In genomic region chr2:44329343-44329742, GRCh38 we compare ENCODE assay signal across 18 cellular contexts. TPM values are rescaled to one million over a fixed set of nuclear protein-coding genes. Genes with fewer than 3 reads are reported as not detected.
DNase-seq lines count a peak whose midpoint lies in the region; ATAC-seq, FAIRE-seq and TF ChIP-seq lines count a peak whose summit lies in the region.
"Had no signal": no experiment of that assay in that cellular context is flagged by ENCODE, and none has a peak within 500 bp of the region (broad histone marks: within the 10 kb centered on the region; RNA-seq: fewer than 3 reads in every experiment).

No MANE protein-coding gene starts in this region.

- CTCF ChIA-PET in HepG2 (lab: Yijun Ruan, JAX; ENCODE audit: low intra/inter-chr PET ratio, low total read pairs): no interaction called here
- CTCF ChIA-PET in IMR-90 (lab: Yijun Ruan, JAX): no interaction called here
- CTCF ChIA-PET in K562 (lab: Yijun Ruan, JAX; ENCODE audit: low intra/inter-chr PET ratio): no interaction called here

- no peak overlapping the region for H2AK5ac ChIP-seq in IMR-90 (ENCODE audit: low read depth, low read length)

- no peak for TF ChIP-seq EP300 in HepG2 (IDR thresholded peaks at IDR 0.05; ENCODE audit: low read depth in 2 of 2, low read length in 2 of 2)
- TF ChIP-seq EP300 in HepG2 (CRISPR knock-in tag; IDR thresholded peaks at IDR 0.05; ENCODE audit: borderline replicate concordance): no peak
- TF ChIP-seq EP300 in K562 (IDR thresholded peaks at IDR 0.05; ENCODE audit: low read length): no peak

- no peak overlapping the region for H2BK20ac ChIP-seq in IMR-90 (ENCODE audit: low read depth, low read length)

- H2BK120ac ChIP-seq in IMR-90 (ENCODE audit: low read depth, low read length): no peak overlapping the region

- H3K79me1 ChIP-seq in IMR-90 (ENCODE audit: low read depth in 1 of 2, low read length in 2 of 2): no peaks in the 10 kb centered on the region; a peak in 2 of 4 replicates

- TF ChIP-seq RAD21 in HepG2 (CRISPR knock-in tag; IDR thresholded peaks at IDR 0.05): no peak
- TF ChIP-seq RAD21 in IMR-90 (IDR thresholded peaks at IDR 0.05; ENCODE audit: low read length): no peak
- no peak for TF ChIP-seq RAD21 in K562 (CRISPR knock-in tag; conservative IDR thresholded peaks at IDR 0.05 in 1 of 2, IDR thresholded peaks at IDR 0.05 in 1 of 2)

- H2AK9ac ChIP-seq in IMR-90 (replicated peaks; ENCODE audit: low read depth, low read length, poor library complexity): no peak overlapping the region

- in situ Hi-C loops in HepG2 (cut with HindIII; ENCODE audit: extremely low pct_ligation_motif_present, low pct_unique_long_range_greater_than_20kb) (no loop called here), IMR-90 (cut with MboI; ENCODE audit: low sequenced_read_pairs) (no loop called here), K562 (cut with MboI) (no loop called here)

- H3K4me3 ChIP-seq in HepG2 (replicated peaks in 1 of 3; ENCODE audit: insufficient read depth in 1 of 3, low read depth in 2 of 3, low read length in 3 of 3) (no peak overlapping the region), right lobe of liver (no peak overlapping the region), IMR-90 (ENCODE audit: insufficient read depth, low read depth, low read length) (no peak overlapping the region), K562 (no peak overlapping the region), parathyroid adenoma (ENCODE audit: low read depth, low read length) (no peak overlapping the region)
- H3K4me3 ChIP-seq: HAP-1 had no signal

- no peak overlapping the region for H3K14ac ChIP-seq in IMR-90 (replicated peaks; ENCODE audit: low read depth, low read length)

- H4K20me1 ChIP-seq in HepG2 (ENCODE audit: insufficient read depth, low read length): no peaks in the 10 kb centered on the region
- peaks cover 3% of the 10 kb centered on the region; the same call in 1 of the 2 replicates for H4K20me1 ChIP-seq in IMR-90 (ENCODE audit: insufficient read depth, low read length)
- no peaks in the 10 kb centered on the region for H4K20me1 ChIP-seq in K562 (replicated peaks; ENCODE audit: control insufficient read depth, insufficient read depth, low read length)

- H3K18ac ChIP-seq in IMR-90 (ENCODE audit: low read depth, low read length): no peak overlapping the region

- no peak overlapping the region for H4K91ac ChIP-seq in IMR-90 (ENCODE audit: insufficient read depth, low read depth, low read length)

- intact Hi-C loops in HepG2 (cut with micrococcal nuclease; ENCODE audit: unreplicated experiment) (no loop called here), right lobe of liver (cut with DNase I) (no loop called here), IMR-90 (cut with micrococcal nuclease) (no loop called here), K562 (cut with micrococcal nuclease) (no loop called here)

- H3K56ac ChIP-seq in IMR-90 (ENCODE audit: extremely low read depth, insufficient read depth, low read length): no peak overlapping the region

- H3K4me2 ChIP-seq in HepG2 (ENCODE audit: low read depth, low read length) (no peak overlapping the region), IMR-90 (ENCODE audit: low read depth, low read length) (no peak overlapping the region), K562 (ENCODE audit: insufficient read depth, low read length) (no peak overlapping the region), parathyroid adenoma (ENCODE audit: low read length) (peak overlapping the region; percentile 15)

- TF ChIP-seq CTCF in HepG2 (CRISPR knock-in tag; IDR thresholded peaks at IDR 0.05) (no peak), right lobe of liver (IDR thresholded peaks at IDR 0.05) (no peak), IMR-90 (conservative IDR thresholded peaks at IDR 0.05; ENCODE audit: low read depth, low read length) (no peak), K562 (IDR thresholded peaks at IDR 0.05 in 2 of 3, conservative IDR thresholded peaks at IDR 0.05 in 1 of 3; ENCODE audit: insufficient read depth in 2 of 3, low read depth in 1 of 3, low read length in 3 of 3) (no peak), parathyroid adenoma (IDR thresholded peaks at IDR 0.05) (no peak)

- H3K79me2 ChIP-seq in HepG2 (ENCODE audit: insufficient read depth, low read length) (no peaks in the 10 kb centered on the region), K562 (ENCODE audit: control insufficient read depth, insufficient read depth, low read length) (no peaks in the 10 kb centered on the region), parathyroid adenoma (no peaks in the 10 kb centered on the region)

- H3K9me3 ChIP-seq in HepG2 (ENCODE audit: low read length) (no peaks in the 10 kb centered on the region), right lobe of liver (no peaks in the 10 kb centered on the region), IMR-90 (ENCODE audit: control insufficient read depth, insufficient read depth, low read length) (no peaks in the 10 kb centered on the region), K562 (replicated peaks; ENCODE audit: control insufficient read depth, insufficient read depth, low read depth, low read length) (no peaks in the 10 kb centered on the region), parathyroid adenoma (ENCODE audit: control insufficient read depth, low read length) (no peaks in the 10 kb centered on the region)
- H3K9me3 ChIP-seq: BE2C, HAP-1 had no signal

- H4K8ac ChIP-seq in IMR-90 (ENCODE audit: low read depth in 2 of 2, low read length in 2 of 2): no peak overlapping the region

- H3K27ac ChIP-seq in HepG2 (ENCODE audit: extremely low read length, insufficient read depth, low read length): no peak overlapping the region
- H3K27ac ChIP-seq in right lobe of liver: no peak overlapping the region
- H3K27ac ChIP-seq in IMR-90 (ENCODE audit: insufficient read depth, low read length): no peak overlapping the region
- no peak overlapping the region for H3K27ac ChIP-seq in K562 (ENCODE audit: extremely low read depth, low read depth, low read length)
- H3K27ac ChIP-seq in parathyroid adenoma: no peak overlapping the region
- H3K27ac ChIP-seq: 22Rv1 had no signal

- H3K23ac ChIP-seq in IMR-90 (ENCODE audit: low read depth, low read length): no peak overlapping the region

- no peak overlapping the region for H2AFZ ChIP-seq in HepG2 (ENCODE audit: low read length)
- no peak overlapping the region for H2AFZ ChIP-seq in IMR-90 (replicated peaks; ENCODE audit: low read length, poor library complexity)
- no peak overlapping the region for H2AFZ ChIP-seq in K562 (ENCODE audit: low read depth, low read length)
- no peak overlapping the region for H2AFZ ChIP-seq in parathyroid adenoma

- POLR2A ChIA-PET in HepG2 (lab: Yijun Ruan, JAX): no interaction called here
- POLR2A ChIA-PET in IMR-90 (lab: Charles Lee; ENCODE audit: unreplicated experiment): no interaction called here
- POLR2A ChIA-PET in K562 (lab: Yijun Ruan, JAX): interaction anchor here (1.2 to 1.5 kb wide), 2 partner anchors 18 to 30 kb away, joined by 3 to 4 read pairs; no protein-coding TSS in a partner anchor

- ATAC-seq in HepG2 (no peak), right lobe of liver (no peak), IMR-90 (ENCODE audit: low read depth) (no peak), K562 (no peak)

- H3K9me1 ChIP-seq in IMR-90 (ENCODE audit: insufficient read depth, low read length): no peaks in the 10 kb centered on the region
- no peaks in the 10 kb centered on the region for H3K9me1 ChIP-seq in K562 (ENCODE audit: control insufficient read depth, insufficient read depth, low read length)

- H2BK5ac ChIP-seq in IMR-90 (ENCODE audit: low read depth, low read length, poor library complexity, severe bottlenecking): no peak overlapping the region

- no peak for FAIRE-seq in HepG2 (lab: Jason Lieb, UNC)
- FAIRE-seq in K562 (lab: Jason Lieb, UNC): no peak

- no peak for TF ChIP-seq POLR2A in HepG2 (IDR thresholded peaks at IDR 0.05; ENCODE audit: insufficient read depth in 1 of 2, low read depth in 2 of 2, low read length in 2 of 2)
- no peak for TF ChIP-seq POLR2A in right lobe of liver (IDR thresholded peaks at IDR 0.05)
- no peak for TF ChIP-seq POLR2A in IMR-90 (IDR thresholded peaks at IDR 0.05; ENCODE audit: low read depth, low read length)
- TF ChIP-seq POLR2A in K562 (conservative IDR thresholded peaks at IDR 0.05): no peak

- DNase-seq in HepG2 (ENCODE audit: low spot score) (no peak), right lobe of liver (no peak), IMR-90 (no peak), K562 (ENCODE audit: extremely low read depth in 1 of 4, low spot score in 3 of 4) (no peak), NCI-H748 treated with DMSO at 0.1 percent for 48 hours (lab: John Stamatoyannopoulos, UW) (no peak), retina (no peak), H4 (ENCODE audit: low spot score) (no peak)
- DNase-seq: BE2C; CD4-positive, alpha-beta memory T cell; DMS153; DMS79; GDM1; GOT3 had no signal

- BruUV-seq in HepG2 (replicated peaks; lab: Mats Ljungman, UMichigan) (no TSS peak), IMR-90 (replicated peaks; lab: Mats Ljungman, UMichigan) (no TSS peak), K562 (replicated peaks; lab: Mats Ljungman, UMichigan) (no TSS peak)

- no peak overlapping the region for H3K4ac ChIP-seq in IMR-90 (ENCODE audit: low read depth, low read length)

- H4K5ac ChIP-seq in IMR-90 (ENCODE audit: low read depth, low read length): no peak overlapping the region

- H3K4me1 ChIP-seq in HepG2 (ENCODE audit: insufficient read depth, low read length) (no peaks in the 10 kb centered on the region), right lobe of liver (peaks cover 0 to 2% (median 0%) of the 10 kb centered on the region in 4 donors), IMR-90 (ENCODE audit: control insufficient read depth, insufficient read depth, low read length) (peaks cover 14% of the 10 kb centered on the region), K562 (replicated peaks in 1 of 2; ENCODE audit: control insufficient read depth in 2 of 2, insufficient read depth in 2 of 2, low read length in 2 of 2) (peaks cover 4 to 7% of the 10 kb centered on the region in 2 experiments; a peak in 3 of 5 replicates), parathyroid adenoma (peaks cover 14% of the 10 kb centered on the region)
- H3K4me1 ChIP-seq: BE2C, HAP-1 had no signal

- dilution Hi-C loops in IMR-90 (cut with HindIII; ENCODE audit: low sequenced_read_pairs, unreplicated experiment): no loop called here

- no peak overlapping the region for H2BK15ac ChIP-seq in IMR-90 (ENCODE audit: low read depth, low read length)

- H3K36me3 ChIP-seq in HepG2 (replicated peaks in 1 of 2; ENCODE audit: control insufficient read depth in 1 of 2, insufficient read depth in 2 of 2, low read length in 2 of 2) (peaks cover 10 to 56% of the 10 kb centered on the region in 2 experiments), right lobe of liver (peaks cover 0 to 30% (median 0%) of the 10 kb centered on the region in 4 donors), IMR-90 (ENCODE audit: control insufficient read depth, insufficient read depth, low read length) (peaks cover 20% of the 10 kb centered on the region), K562 (ENCODE audit: control insufficient read depth, insufficient read depth, low read length) (peaks cover 52% of the 10 kb centered on the region), parathyroid adenoma (ENCODE audit: control insufficient read depth, insufficient read depth, low read length) (no peaks in the 10 kb centered on the region)

- H3K27me3 ChIP-seq in HepG2 (ENCODE audit: control insufficient read depth in 1 of 2, insufficient read depth in 2 of 2, low read length in 2 of 2) (no peaks in the 10 kb centered on the region), right lobe of liver (no peaks in the 10 kb centered on the region), IMR-90 (ENCODE audit: control insufficient read depth, insufficient read depth, low read length) (no peaks in the 10 kb centered on the region), K562 (ENCODE audit: control insufficient read depth in 2 of 2, insufficient read depth in 2 of 2, low read length in 2 of 2) (no peaks in the 10 kb centered on the region), parathyroid adenoma (ENCODE audit: control insufficient read depth, insufficient read depth, low read length) (no peaks in the 10 kb centered on the region)
- H3K27me3 ChIP-seq: BE2C had no signal

- 95% methylated on average over 2 of the region's 2 CpGs for WGBS in HepG2 (ENCODE audit: low lambda C conversion rate)
- 95% methylated on average over 2 of the region's 2 CpGs for WGBS in right lobe of liver (ENCODE audit: insufficient coverage, low coverage, low lambda C conversion rate, missing lambda C conversion rate)
- WGBS in IMR-90 (ENCODE audit: extremely low coverage in 2 of 2, insufficient read length in 1 of 2), 2 experiments: 100% methylated on average over 1 of the region's 2 CpGs; no CpG with 5 or more reads in 1 of the 2 experiments
- 86% methylated on average over 2 of the region's 2 CpGs for WGBS in K562 (ENCODE audit: insufficient coverage, low coverage, missing lambda C conversion rate)

- H3K9ac ChIP-seq in HepG2 (ENCODE audit: insufficient read depth, low read depth, low read length) (no peak overlapping the region), IMR-90 (ENCODE audit: low read depth, low read length) (no peak overlapping the region), K562 (ENCODE audit: insufficient read depth in 1 of 2, low read depth in 2 of 2, low read length in 2 of 2) (no peak overlapping the region), parathyroid adenoma (no peak overlapping the region)

RNA-seq across cellular contexts. Expression of gene PREPL, which starts 32.0 kb away (rescaled TPM):
- total RNA-seq in HepG2 (2016; rRNA removed; fragmentation: Illumina TruSeq; extraction: Trizol) (34.3 and 56.1 TPM in 2 replicates), right lobe of liver (10 to 100 TPM; 13.6 to 20.8 (median 19.6) TPM), IMR-90 (2012; rRNA removed) (39.6 and 59.2 TPM in 2 replicates), K562 (2014; rRNA removed) (19.7 and 24.1 TPM in 2 replicates), K562 (2014; rRNA removed; fragmentation: Illumina TruSeq; extraction: Trizol) (34.5 and 38.5 TPM in 2 replicates), K562 (2015; rRNA removed; fragmentation: Illumina TruSeq; extraction: Trizol) (25.3 and 26.9 TPM in 2 replicates), K562 (2021) (31.2 and 31.8 TPM in 2 replicates)
- 3.1 and 3.2 TPM in 2 replicates for total RNA-seq in HepG2 (2016; cell fraction: cytosol; rRNA removed; fragmentation: Illumina TruSeq; extraction: Trizol; ENCODE audit: low read depth)
- 33.6 and 53.1 TPM in 2 replicates for total RNA-seq in HepG2 (2016; cell fraction: insoluble cytoplasmic fraction; rRNA removed; fragmentation: Illumina TruSeq; extraction: Trizol)
- 8.3 and 10.0 TPM in 2 replicates for total RNA-seq in HepG2 (2016; cell fraction: membrane; rRNA removed; fragmentation: Illumina TruSeq; extraction: Trizol)
- 34.9 and 36.8 TPM in 2 replicates for total RNA-seq in HepG2 (2016; cell fraction: nucleus; rRNA removed; fragmentation: Illumina TruSeq; extraction: Trizol)
- polyA plus RNA-seq in HepG2 (2011; rRNA removed) (15.2 and 19.7 TPM in 2 replicates), IMR-90 (2012; rRNA removed) (22.8 and 27.6 TPM in 2 replicates), K562 (2011; rRNA removed) (48.0 and 58.9 TPM in 2 replicates), K562 (2014; fragmentation: Illumina TruSeq; extraction: Trizol) (32.5 and 42.4 TPM in 2 replicates), K562 (2014; fragmentation: Nextera tagmentation; extraction: Ambion mirVana) (10 to 100 TPM; 11.6 to 27.2 TPM), K562 (2014; rRNA removed) (24.3 and 26.7 TPM in 2 replicates)
- 5.9 and 10.5 TPM in 2 replicates for polyA plus RNA-seq in HepG2 (2011; cell fraction: cytosol; rRNA removed)
- polyA plus RNA-seq in HepG2 (2011; cell fraction: nucleus; rRNA removed): 11.8 and 17.5 TPM in 2 replicates
- polyA plus RNA-seq in HepG2 (2012): 17.9 and 21.6 TPM in 2 replicates
- polyA plus RNA-seq in HepG2 (2016; cell fraction: cytosol; fragmentation: Illumina TruSeq; extraction: Trizol; ENCODE audit: low read depth): 0.65 and 0.70 TPM in 2 replicates
- polyA plus RNA-seq in HepG2 (2016; cell fraction: insoluble cytoplasmic fraction; fragmentation: Illumina TruSeq; extraction: Trizol; ENCODE audit: low read depth): 40.9 and 42.7 TPM in 2 replicates
- polyA plus RNA-seq in HepG2 (2016; cell fraction: membrane; fragmentation: Illumina TruSeq; extraction: Trizol; ENCODE audit: low read depth): 2.1 and 2.8 TPM in 2 replicates
- 23.0 and 23.6 TPM in 2 replicates for polyA plus RNA-seq in HepG2 (2016; cell fraction: nucleus; fragmentation: Illumina TruSeq; extraction: Trizol; ENCODE audit: insufficient read depth, low read depth)
- polyA minus RNA-seq in HepG2 (2011; rRNA and poly(A)+ RNA removed; ENCODE audit: low replicate concordance): 17.1 and 20.9 TPM in 2 replicates
- polyA minus RNA-seq in HepG2 (2011; cell fraction: cytosol; rRNA and poly(A)+ RNA removed): 13.7 and 16.0 TPM in 2 replicates
- polyA minus RNA-seq in HepG2 (2011; cell fraction: nucleus; rRNA and poly(A)+ RNA removed): 54.3 and 66.9 TPM in 2 replicates
- 3.9 and 4.9 TPM in 2 replicates for polyA plus RNA-seq in IMR-90 (2012; cell fraction: cytosol; rRNA removed)
- 2.5 and 37.3 TPM in 2 replicates for polyA plus RNA-seq in IMR-90 (2012; cell fraction: nucleus; rRNA removed; ENCODE audit: low replicate concordance)
- total RNA-seq in K562 (2011; cell fraction: chromatin; rRNA removed; ENCODE audit: low replicate concordance): 31.9 and 111 TPM in 2 replicates
- total RNA-seq in K562 (2011; cell fraction: nucleolus; rRNA removed): 14.8 and 23.8 TPM in 2 replicates
- 47.1 and 80.1 TPM in 2 replicates for total RNA-seq in K562 (2011; cell fraction: nucleoplasm; rRNA removed)
- polyA plus RNA-seq in K562 (2011; cell fraction: cytosol; rRNA removed): 9.4 and 20.7 TPM in 2 replicates
- 40.9 and 70.4 TPM in 2 replicates for polyA plus RNA-seq in K562 (2011; cell fraction: nucleus; rRNA removed)
- 19.6 and 40.4 TPM in 2 replicates for polyA plus RNA-seq in K562 (2012)
- 59.9 and 61.1 TPM in 2 replicates for polyA minus RNA-seq in K562 (2011; rRNA and poly(A)+ RNA removed)
- 19.4 and 25.0 TPM in 2 replicates for polyA minus RNA-seq in K562 (2011; cell fraction: cytosol; rRNA and poly(A)+ RNA removed)
- polyA minus RNA-seq in K562 (2011; cell fraction: nucleus; rRNA and poly(A)+ RNA removed): 21.3 and 44.3 TPM in 2 replicates
- total RNA-seq in H4 (2014; rRNA removed; shearing (Covaris generic)): 27.2 and 31.1 TPM in 2 replicates

RNA-seq across cellular contexts. Expression of gene CAMKMT, which starts 32.4 kb away (rescaled TPM):
- total RNA-seq in HepG2 (2016; rRNA removed; fragmentation: Illumina TruSeq; extraction: Trizol) (15.3 and 20.8 TPM in 2 replicates), right lobe of liver (1 to 10 TPM; 2.0 to 7.4 (median 5.2) TPM), IMR-90 (2012; rRNA removed) (6.7 and 6.8 TPM in 2 replicates), K562 (2014; rRNA removed) (5.2 and 13.3 TPM in 2 replicates), K562 (2014; rRNA removed; fragmentation: Illumina TruSeq; extraction: Trizol) (9.7 and 10.0 TPM in 2 replicates), K562 (2015; rRNA removed; fragmentation: Illumina TruSeq; extraction: Trizol) (6.6 and 7.4 TPM in 2 replicates), K562 (2021) (8.5 and 8.8 TPM in 2 replicates)
- total RNA-seq in HepG2 (2016; cell fraction: cytosol; rRNA removed; fragmentation: Illumina TruSeq; extraction: Trizol; ENCODE audit: low read depth): 7.2 and 7.4 TPM in 2 replicates
- 16.8 and 17.7 TPM in 2 replicates for total RNA-seq in HepG2 (2016; cell fraction: insoluble cytoplasmic fraction; rRNA removed; fragmentation: Illumina TruSeq; extraction: Trizol)
- total RNA-seq in HepG2 (2016; cell fraction: membrane; rRNA removed; fragmentation: Illumina TruSeq; extraction: Trizol): 7.1 and 9.1 TPM in 2 replicates
- total RNA-seq in HepG2 (2016; cell fraction: nucleus; rRNA removed; fragmentation: Illumina TruSeq; extraction: Trizol): 33.5 and 39.9 TPM in 2 replicates
- polyA plus RNA-seq in HepG2 (2011; rRNA removed) (4.9 and 6.9 TPM in 2 replicates), IMR-90 (2012; rRNA removed) (3.7 and 4.4 TPM in 2 replicates), K562 (2011; rRNA removed) (8.7 and 15.3 TPM in 2 replicates), K562 (2014; fragmentation: Illumina TruSeq; extraction: Trizol) (7.6 and 8.8 TPM in 2 replicates), K562 (2014; fragmentation: Nextera tagmentation; extraction: Ambion mirVana) (1 to 10 TPM; 1.6 to 1.8 TPM), K562 (2014; rRNA removed) (7.3 and 8.6 TPM in 2 replicates)
- polyA plus RNA-seq in HepG2 (2011; cell fraction: cytosol; rRNA removed): 4.7 and 4.9 TPM in 2 replicates
- polyA plus RNA-seq in HepG2 (2011; cell fraction: nucleus; rRNA removed): 5.4 and 5.7 TPM in 2 replicates
- polyA plus RNA-seq in HepG2 (2012): 6.8 and 9.4 TPM in 2 replicates
- 3.3 and 4.4 TPM in 2 replicates for polyA plus RNA-seq in HepG2 (2016; cell fraction: cytosol; fragmentation: Illumina TruSeq; extraction: Trizol; ENCODE audit: low read depth)
- 22.6 and 23.5 TPM in 2 replicates for polyA plus RNA-seq in HepG2 (2016; cell fraction: insoluble cytoplasmic fraction; fragmentation: Illumina TruSeq; extraction: Trizol; ENCODE audit: low read depth)
- 6.3 and 7.0 TPM in 2 replicates for polyA plus RNA-seq in HepG2 (2016; cell fraction: membrane; fragmentation: Illumina TruSeq; extraction: Trizol; ENCODE audit: low read depth)
- polyA plus RNA-seq in HepG2 (2016; cell fraction: nucleus; fragmentation: Illumina TruSeq; extraction: Trizol; ENCODE audit: insufficient read depth, low read depth): 16.3 and 17.1 TPM in 2 replicates
- 6.4 and 7.6 TPM in 2 replicates for polyA minus RNA-seq in HepG2 (2011; rRNA and poly(A)+ RNA removed; ENCODE audit: low replicate concordance)
- polyA minus RNA-seq in HepG2 (2011; cell fraction: cytosol; rRNA and poly(A)+ RNA removed): 3.4 and 7.7 TPM in 2 replicates
- 48.0 and 55.1 TPM in 2 replicates for polyA minus RNA-seq in HepG2 (2011; cell fraction: nucleus; rRNA and poly(A)+ RNA removed)
- 2.0 and 3.1 TPM in 2 replicates for polyA plus RNA-seq in IMR-90 (2012; cell fraction: cytosol; rRNA removed)
- polyA plus RNA-seq in IMR-90 (2012; cell fraction: nucleus; rRNA removed; ENCODE audit: low replicate concordance): 0.95 and 3.8 TPM in 2 replicates
- total RNA-seq in K562 (2011; cell fraction: chromatin; rRNA removed; ENCODE audit: low replicate concordance): 22.9 and 51.6 TPM in 2 replicates
- total RNA-seq in K562 (2011; cell fraction: nucleolus; rRNA removed): 16.5 and 18.6 TPM in 2 replicates
- 28.8 and 48.7 TPM in 2 replicates for total RNA-seq in K562 (2011; cell fraction: nucleoplasm; rRNA removed)
- 2.9 and 7.0 TPM in 2 replicates for polyA plus RNA-seq in K562 (2011; cell fraction: cytosol; rRNA removed)
- 8.6 TPM in 2 replicates for polyA plus RNA-seq in K562 (2011; cell fraction: nucleus; rRNA removed)
- 6.3 and 7.5 TPM in 2 replicates for polyA plus RNA-seq in K562 (2012)
- 16.1 and 18.8 TPM in 2 replicates for polyA minus RNA-seq in K562 (2011; rRNA and poly(A)+ RNA removed)
- 5.5 and 6.3 TPM in 2 replicates for polyA minus RNA-seq in K562 (2011; cell fraction: cytosol; rRNA and poly(A)+ RNA removed)
- 27.3 and 41.9 TPM in 2 replicates for polyA minus RNA-seq in K562 (2011; cell fraction: nucleus; rRNA and poly(A)+ RNA removed)
- 3.3 and 4.5 TPM in 2 replicates for total RNA-seq in H4 (2014; rRNA removed; shearing (Covaris generic))

RNA-seq across cellular contexts. Expression of gene SLC3A1, which starts 54.1 kb away (rescaled TPM):
- total RNA-seq in HepG2 (2016; rRNA removed; fragmentation: Illumina TruSeq; extraction: Trizol) (not detected in 2 replicates), right lobe of liver (10 to 100 TPM in 3 of 6 experiments, 1 to 10 TPM in 2, under 1 TPM in 1; 0.89 to 58.2 (median 15.3) TPM), IMR-90 (2012; rRNA removed) (not detected in 2 replicates), K562 (2014; rRNA removed) (0.18 TPM in 1 of 2 replicates, not detected in the other), K562 (2014; rRNA removed; fragmentation: Illumina TruSeq; extraction: Trizol) (not detected in 2 replicates), K562 (2015; rRNA removed; fragmentation: Illumina TruSeq; extraction: Trizol) (not detected in 2 replicates), K562 (2021) (not detected in 2 replicates)
- not detected in 2 replicates for total RNA-seq in HepG2 (2016; cell fraction: cytosol; rRNA removed; fragmentation: Illumina TruSeq; extraction: Trizol; ENCODE audit: low read depth)
- total RNA-seq in HepG2 (2016; cell fraction: insoluble cytoplasmic fraction; rRNA removed; fragmentation: Illumina TruSeq; extraction: Trizol): not detected in 2 replicates
- not detected in 2 replicates for total RNA-seq in HepG2 (2016; cell fraction: membrane; rRNA removed; fragmentation: Illumina TruSeq; extraction: Trizol)
- total RNA-seq in HepG2 (2016; cell fraction: nucleus; rRNA removed; fragmentation: Illumina TruSeq; extraction: Trizol): not detected in 2 replicates
- polyA plus RNA-seq in HepG2 (2011; rRNA removed) (0.15 and 0.18 TPM in 2 replicates), IMR-90 (2012; rRNA removed) (not detected in 2 replicates), K562 (2011; rRNA removed) (0.05 TPM in 1 of 2 replicates, not detected in the other), K562 (2014; fragmentation: Illumina TruSeq; extraction: Trizol) (not detected in 2 replicates), K562 (2014; fragmentation: Nextera tagmentation; extraction: Ambion mirVana) (under 1 TPM; 0.04 to 0.08 TPM), K562 (2014; rRNA removed) (not detected in 2 replicates)
- polyA plus RNA-seq in HepG2 (2011; cell fraction: cytosol; rRNA removed): 0.03 and 0.15 TPM in 2 replicates
- polyA plus RNA-seq in HepG2 (2011; cell fraction: nucleus; rRNA removed): 0.10 TPM in 1 of 2 replicates, not detected in the other
- 0.19 and 0.35 TPM in 2 replicates for polyA plus RNA-seq in HepG2 (2012)
- polyA plus RNA-seq in HepG2 (2016; cell fraction: cytosol; fragmentation: Illumina TruSeq; extraction: Trizol; ENCODE audit: low read depth): not detected in 2 replicates
- polyA plus RNA-seq in HepG2 (2016; cell fraction: insoluble cytoplasmic fraction; fragmentation: Illumina TruSeq; extraction: Trizol; ENCODE audit: low read depth): not detected in 2 replicates
- not detected in 2 replicates for polyA plus RNA-seq in HepG2 (2016; cell fraction: membrane; fragmentation: Illumina TruSeq; extraction: Trizol; ENCODE audit: low read depth)
- 0.31 TPM in 1 of 2 replicates, not detected in the other for polyA plus RNA-seq in HepG2 (2016; cell fraction: nucleus; fragmentation: Illumina TruSeq; extraction: Trizol; ENCODE audit: insufficient read depth, low read depth)
- polyA minus RNA-seq in HepG2 (2011; rRNA and poly(A)+ RNA removed; ENCODE audit: low replicate concordance): 0.42 TPM in 1 of 2 replicates, not detected in the other
- polyA minus RNA-seq in HepG2 (2011; cell fraction: cytosol; rRNA and poly(A)+ RNA removed): not detected in 2 replicates
- polyA minus RNA-seq in HepG2 (2011; cell fraction: nucleus; rRNA and poly(A)+ RNA removed): 0.26 and 0.37 TPM in 2 replicates
- polyA plus RNA-seq in IMR-90 (2012; cell fraction: cytosol; rRNA removed): not detected in 2 replicates
- polyA plus RNA-seq in IMR-90 (2012; cell fraction: nucleus; rRNA removed; ENCODE audit: low replicate concordance): not detected in 2 replicates
- 0.21 TPM in 1 of 2 replicates, not detected in the other for total RNA-seq in K562 (2011; cell fraction: chromatin; rRNA removed; ENCODE audit: low replicate concordance)
- total RNA-seq in K562 (2011; cell fraction: nucleolus; rRNA removed): not detected in 2 replicates
- 0.38 TPM in 1 of 2 replicates, not detected in the other for total RNA-seq in K562 (2011; cell fraction: nucleoplasm; rRNA removed)
- polyA plus RNA-seq in K562 (2011; cell fraction: cytosol; rRNA removed): not detected in 2 replicates
- 0.08 and 0.09 TPM in 2 replicates for polyA plus RNA-seq in K562 (2011; cell fraction: nucleus; rRNA removed)
- polyA plus RNA-seq in K562 (2012): 0.06 TPM in 1 of 2 replicates, not detected in the other
- polyA minus RNA-seq in K562 (2011; rRNA and poly(A)+ RNA removed): 0.33 TPM in 1 of 2 replicates, not detected in the other
- polyA minus RNA-seq in K562 (2011; cell fraction: cytosol; rRNA and poly(A)+ RNA removed): not detected in 2 replicates
- polyA minus RNA-seq in K562 (2011; cell fraction: nucleus; rRNA and poly(A)+ RNA removed): not detected in 2 replicates
- total RNA-seq in H4 (2014; rRNA removed; shearing (Covaris generic)): 0.04 TPM in 1 of 2 replicates, not detected in the other
- total RNA-seq: Daoy had no signal
- polyA plus RNA-seq: CD14-positive monocyte had no signal

Comparison
In these comparisons a context has a peak if more than half of its experiments do, and no peak if none do; other contexts are left out.
1. Of the 241 proteins assayed by ChIP-seq in both HepG2 and K562: peak only in HepG2: MAFF and MAFK; only in K562: none; in both: none; in neither: 239.